In the genomic region with DNA sequence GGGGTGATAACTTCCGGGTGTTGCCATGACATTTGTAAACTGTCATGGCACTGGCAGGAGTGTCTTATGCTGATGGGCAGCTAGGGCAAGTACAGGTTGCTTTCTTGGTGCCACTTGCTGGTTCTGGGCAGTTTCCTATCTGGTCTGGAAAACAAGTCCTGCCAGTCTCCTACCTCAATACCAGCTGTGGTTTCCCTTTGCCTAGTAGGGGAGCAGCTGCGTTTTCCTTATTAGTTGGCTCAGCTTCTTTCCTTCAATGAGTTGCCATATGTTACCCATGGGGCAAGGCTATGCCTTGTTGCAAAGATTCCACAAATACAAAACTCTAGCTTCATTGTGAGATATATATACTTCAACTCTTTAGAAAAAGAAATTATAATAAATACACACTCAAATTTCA, we compare ENCODE assay signal across 21 cellular contexts.
DNase-seq lines count a peak whose midpoint lies in the region; TF ChIP-seq lines count a peak whose summit lies in the region.
"Had no signal": no experiment of that assay in that cellular context is flagged by ENCODE, and none has a peak within 500 bp of the region (broad histone marks: within the 10 kb centered on the region; RNA-seq: fewer than 3 reads in every experiment).

No MANE protein-coding gene starts in this region.

- intact Hi-C loops in Caco-2 (cut with micrococcal nuclease; ENCODE audit: unreplicated experiment) (no loop called here), adrenal gland (cut with DNase I) (no loop called here)

- TF ChIP-seq CTCF in Caco-2 (IDR thresholded peaks at IDR 0.05; ENCODE audit: insufficient read depth in 1 of 2, low read depth in 1 of 2, low read length in 1 of 2, severe bottlenecking in 1 of 2, unreplicated experiment in 1 of 2) (no peak), adrenal gland (IDR thresholded peaks at IDR 0.05) (no peak)

- POLR2A ChIA-PET in Caco-2 (lab: Charles Lee), result no interaction called here

- no TSS peak for BruUV-seq in Caco-2 (replicated peaks; lab: Mats Ljungman, UMichigan)

- H3K36me3 ChIP-seq in Caco-2 (ENCODE audit: control insufficient read depth, insufficient read depth, low read length), result no peaks in the 10 kb centered on the region
- H3K36me3 ChIP-seq in adrenal gland (replicated peaks in 1 of 2), result no peaks in the 10 kb centered on the region

- no peaks in the 10 kb centered on the region for H3K27me3 Mint-ChIP-seq in Caco-2 (ENCODE audit: insufficient read depth, unreplicated experiment)

- no peak overlapping the region for H3K4me3 ChIP-seq in Caco-2 (ENCODE audit: low read depth, low read length)
- no peak overlapping the region for H3K4me3 ChIP-seq in adrenal gland
- H3K4me3 ChIP-seq: GM12878, SK-N-MC had no signal

- H3K27me3 ChIP-seq in Caco-2 (replicated peaks; ENCODE audit: control insufficient read depth, insufficient read depth, low read length), result no peaks in the 10 kb centered on the region
- H3K27me3 ChIP-seq in adrenal gland, result no peaks in the 10 kb centered on the region

- H3K9me3 ChIP-seq in Caco-2 (no peaks in the 10 kb centered on the region), adrenal gland (replicated peaks in 1 of 3) (no peaks in the 10 kb centered on the region)

- no peaks in the 10 kb centered on the region for H3K9me3 Mint-ChIP-seq in Caco-2 (ENCODE audit: unreplicated experiment)

- 75 to 93% (median 91%) methylated on average over 2 of the region's 2 CpGs for WGBS in adrenal gland, 4 donors

- DNase-seq in Caco-2, result no peak
- peak; percentile 37 for DNase-seq in M059J (ENCODE audit: low read depth)
- peak; percentile 10 to 69 for DNase-seq in NCI-H524 (lab: John Stamatoyannopoulos, UW)
- DNase-seq in myocyte (ENCODE audit: low read depth), result peak; percentile 80
- DNase-seq in SIG-M5 treated with dmso at 0.1 percent for 504 hours (lab: John Stamatoyannopoulos, UW; ENCODE audit: unreplicated experiment), result no peak
- DNase-seq in OCI-M1 (lab: John Stamatoyannopoulos, UW), result no peak
- DNase-seq in activated CD4-positive, alpha-beta T cell treated with anti-CD3 and anti-CD28 coated beads, Interleukin-2, amount 50 U/mL, for 1 hour, result no peak
- DNase-seq in adrenal gland, result no peak
- DNase-seq: 8988T, ACHN, DMS53, IMR-90, NCI-H1092 treated with DMSO at 0.1 percent for 48 hours, NCI-H1436 treated with DMSO at 0.1 percent for 48 hours, NCI-H2081 treated with DMSO at 0.1 percent for 48 hours, NCI-H69, SHP77 treated with DMSO at 0.1 percent for 48 hours had no signal

- no peak overlapping the region for H3K4me3 Mint-ChIP-seq in Caco-2 (ENCODE audit: unreplicated experiment)

- H3K36me3 Mint-ChIP-seq in Caco-2 (ENCODE audit: insufficient read depth, unreplicated experiment), result no peaks in the 10 kb centered on the region

- no peak overlapping the region for H3K27ac ChIP-seq in adrenal gland
- H3K27ac ChIP-seq: KMS-11, RWPE1, SK-N-MC had no signal

- CTCF ChIA-PET in Caco-2 (lab: Charles Lee), result no interaction called here

- H3K4me1 ChIP-seq in Caco-2, result peaks cover 19% of the 10 kb centered on the region
- peaks cover 0 to 3% of the 10 kb centered on the region in 2 donors for H3K4me1 ChIP-seq in adrenal gland (replicated peaks in 1 of 2)

- no peak for TF ChIP-seq POLR2A in adrenal gland (IDR thresholded peaks at IDR 0.05)

- peaks cover 32% of the 10 kb centered on the region for H3K4me1 Mint-ChIP-seq in Caco-2 (ENCODE audit: low read depth, unreplicated experiment)

- peak overlapping the region; percentile 42 for H3K27ac Mint-ChIP-seq in Caco-2 (ENCODE audit: unreplicated experiment)

Comparison
In these comparisons a context has a peak if more than half of its experiments do, and no peak if none do; other contexts are left out.
1. DNase-seq: peak in M059J (single experiment), NCI-H524 (2 of 2) and myocyte (single experiment); none in Caco-2 (0 of 2), SIG-M5 treated with dmso at 0.1 percent for 504 hours (single experiment), OCI-M1 (single experiment), activated CD4-positive, alpha-beta T cell treated with anti-CD3 and anti-CD28 coated beads, Interleukin-2, amount 50 U/mL, for 1 hour (single experiment) and adrenal gland (0 of 7).